In the genomic region with DNA sequence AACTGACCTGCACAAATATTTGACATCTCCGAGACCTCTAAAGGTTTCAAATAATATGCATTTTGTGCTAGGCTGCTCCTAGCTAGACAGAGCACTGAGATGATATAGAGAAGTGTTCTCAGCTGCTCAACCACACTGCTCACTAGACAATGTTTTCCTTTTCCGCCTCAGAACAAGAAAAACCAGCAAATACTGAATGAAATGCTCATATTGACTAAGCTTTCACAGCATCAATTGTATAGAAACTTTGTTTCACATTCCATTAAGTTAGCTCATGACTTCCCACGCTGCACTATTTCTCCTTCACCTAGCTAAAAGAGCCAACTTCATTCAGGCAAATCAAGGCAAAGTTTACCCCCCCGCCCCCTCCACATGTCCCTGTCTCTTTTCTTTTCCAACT, we compare ENCODE assay signal across 12 cellular contexts. TPM values are rescaled to one million over a fixed set of nuclear protein-coding genes. Genes with fewer than 3 reads are reported as not detected.
DNase-seq lines count a peak whose midpoint lies in the region; ATAC-seq, FAIRE-seq and TF ChIP-seq lines count a peak whose summit lies in the region.
"Had no signal": no experiment of that assay in that cellular context is flagged by ENCODE, and none has a peak within 500 bp of the region (broad histone marks: within the 10 kb centered on the region; RNA-seq: fewer than 3 reads in every experiment).

No MANE protein-coding gene starts in this region.

- H3K27me3 Mint-ChIP-seq in naive thymus-derived CD4-positive, alpha-beta T cell: peaks cover 5 to 20% (median 6%) of the 10 kb centered on the region in 5 donors

- FAIRE-seq in kidney (lab: Jason Lieb, UNC): no peak
- FAIRE-seq: small intestine had no signal

- H3K9ac ChIP-seq in HUES48 (ENCODE audit: low read depth, low read length) (0 out of 2 replicates have a peak overlapping the region, but pooled peaks have one; percentile 52), kidney (ENCODE audit: low read length in 2 of 2) (no peak overlapping the region)

- no peaks in the 10 kb centered on the region for H3K4me1 Mint-ChIP-seq in naive thymus-derived CD4-positive, alpha-beta T cell

- CTCF ChIA-PET in naive thymus-derived CD4-positive, alpha-beta T cell (lab: Charles Lee): no interaction called here

- H3K36me3 Mint-ChIP-seq in naive thymus-derived CD4-positive, alpha-beta T cell: peaks cover 0 to 6% (median 0%) of the 10 kb centered on the region in 5 donors

- H3K9me3 ChIP-seq in HUES48 (ENCODE audit: control insufficient read depth, insufficient read depth, low read length): no peaks in the 10 kb centered on the region
- no peaks in the 10 kb centered on the region for H3K9me3 ChIP-seq in kidney (ENCODE audit: control insufficient read depth in 1 of 2, low read length in 2 of 2)
- H3K9me3 ChIP-seq in adrenal gland (replicated peaks in 1 of 3): no peaks in the 10 kb centered on the region
- no peaks in the 10 kb centered on the region for H3K9me3 ChIP-seq in naive thymus-derived CD4-positive, alpha-beta T cell (ENCODE audit: control insufficient read depth in 2 of 3, low read length in 3 of 3)

- WGBS in adrenal gland, 4 donors: 22 to 33% (median 27%) methylated on average over 4 of the region's 4 CpGs

- H3K27ac ChIP-seq in HUES48 (ENCODE audit: low read depth, low read length) (no peak overlapping the region), kidney (ENCODE audit: low read depth in 2 of 2, low read length in 2 of 2) (no peak overlapping the region), skin epidermis (peak overlapping the region in 12 of 21 experiments; percentile 16 to 83 (median 66)), adrenal gland (no peak overlapping the region)
- no peak overlapping the region for H3K27ac ChIP-seq in naive thymus-derived CD4-positive, alpha-beta T cell (ENCODE audit: low read depth, low read length)

- no peaks in the 10 kb centered on the region for H3K36me3 ChIP-seq in HUES48 (ENCODE audit: control insufficient read depth, insufficient read depth, low read length)
- H3K36me3 ChIP-seq in kidney (ENCODE audit: control insufficient read depth in 1 of 2, insufficient read depth in 2 of 2, low read length in 2 of 2): no peaks in the 10 kb centered on the region
- H3K36me3 ChIP-seq in adrenal gland (replicated peaks in 1 of 2): no peaks in the 10 kb centered on the region
- H3K36me3 ChIP-seq in naive thymus-derived CD4-positive, alpha-beta T cell (ENCODE audit: control insufficient read depth in 2 of 3, insufficient read depth in 3 of 3, low read length in 3 of 3): no peaks in the 10 kb centered on the region

- peaks cover 6% of the 10 kb centered on the region; the same call in 1 of the 2 replicates for H3K4me1 ChIP-seq in HUES48 (ENCODE audit: control insufficient read depth, insufficient read depth, low read length)
- H3K4me1 ChIP-seq in kidney (ENCODE audit: control insufficient read depth in 1 of 2, insufficient read depth in 1 of 2, low read depth in 1 of 2, low read length in 2 of 2): peaks cover 0 to 5% of the 10 kb centered on the region in 2 donors
- H3K4me1 ChIP-seq in adrenal gland (replicated peaks in 1 of 2): no peaks in the 10 kb centered on the region
- H3K4me1 ChIP-seq in naive thymus-derived CD4-positive, alpha-beta T cell (ENCODE audit: control insufficient read depth in 2 of 2, insufficient read depth in 2 of 2, low read length in 2 of 2): no peaks in the 10 kb centered on the region

- no peak for TF ChIP-seq POLR2A in adrenal gland (IDR thresholded peaks at IDR 0.05)

- peak overlapping the region; percentile 92 for H3K4me3 ChIP-seq in HUES48 (ENCODE audit: low read depth, low read length)
- peak overlapping the region; percentile 50 to 71 for H3K4me3 ChIP-seq in kidney (ENCODE audit: low read length in 2 of 2)
- H3K4me3 ChIP-seq in skin epidermis: peak overlapping the region; percentile 9 to 41 (median 28)
- peak overlapping the region in 1 of 4 donors; percentile 26 for H3K4me3 ChIP-seq in adrenal gland
- H3K4me3 ChIP-seq in naive thymus-derived CD4-positive, alpha-beta T cell (ENCODE audit: low read length): no peak overlapping the region

- POLR2A ChIA-PET in naive thymus-derived CD4-positive, alpha-beta T cell (lab: Charles Lee): no interaction called here

- no peak overlapping the region for H3K27ac Mint-ChIP-seq in naive thymus-derived CD4-positive, alpha-beta T cell

- H3K27me3 ChIP-seq in HUES48 (ENCODE audit: control insufficient read depth, insufficient read depth, low read length) (peaks cover 14% of the 10 kb centered on the region), adrenal gland (no peaks in the 10 kb centered on the region)
- no peaks in the 10 kb centered on the region for H3K27me3 ChIP-seq in naive thymus-derived CD4-positive, alpha-beta T cell (ENCODE audit: control insufficient read depth in 2 of 2, insufficient read depth in 2 of 2, low read length in 2 of 2)

- peak; percentile 12 for DNase-seq in cerebellum (ENCODE audit: low spot score)
- DNase-seq in kidney: no peak
- DNase-seq in adrenal gland: no peak
- no peak for DNase-seq in AG08396 (ENCODE audit: low spot score)
- no peak for DNase-seq in naive thymus-derived CD4-positive, alpha-beta T cell
- DNase-seq: activated effector memory CD4-positive, alpha-beta T cell treated with Interleukin-2 at 50 U/mL for 16 hours; NCI-H2029 treated with DMSO at 0.1 percent for 48 hours; small intestine had no signal

- TF ChIP-seq CTCF in kidney (IDR thresholded peaks at IDR 0.05; ENCODE audit: borderline replicate concordance, extremely low read depth, insufficient read depth) (no peak), adrenal gland (IDR thresholded peaks at IDR 0.05) (no peak)

- intact Hi-C loops in kidney (cut with DNase I) (no loop called here), adrenal gland (cut with DNase I) (loop anchor here in 1 of 2 donors (10.0 kb wide), 1 partner anchor 365 kb away; no protein-coding TSS in a partner anchor)
- intact Hi-C loops in naive thymus-derived CD4-positive, alpha-beta T cell (cut with micrococcal nuclease): no loop called here

- peaks cover 0 to 8% (median 0%) of the 10 kb centered on the region in 11 donors for H3K9me3 Mint-ChIP-seq in naive thymus-derived CD4-positive, alpha-beta T cell

- ATAC-seq in HG03439 (IDR thresholded peaks at IDR 0.05; ENCODE audit: unreplicated experiment): no peak
- no peak for ATAC-seq in naive thymus-derived CD4-positive, alpha-beta T cell

- H3K4me3 Mint-ChIP-seq in naive thymus-derived CD4-positive, alpha-beta T cell: no peak overlapping the region

RNA-seq across cellular contexts. Expression of a gene that starts 0.7 kb away (rescaled TPM):
- total RNA-seq in cerebellum: 99.6 TPM
- total RNA-seq in kidney: 8.9 TPM
- polyA plus RNA-seq in kidney (ENCODE audit: insufficient read depth, low read depth, low replicate concordance): 1.4 TPM
- total RNA-seq in adrenal gland: 1 to 10 TPM in 2 of 8 donors, under 1 TPM in 6; 0.09 to 1.3 (median 0.44) TPM
- under 1 TPM; 0.40 to 0.82 (median 0.81) TPM for polyA plus RNA-seq in adrenal gland
- total RNA-seq in naive thymus-derived CD4-positive, alpha-beta T cell: 1 to 10 TPM in 1 of 5 experiments, under 1 TPM in 1, not detected in 3; 0.03 to 1.1 TPM
- polyA plus RNA-seq in naive thymus-derived CD4-positive, alpha-beta T cell: not detected
- total RNA-seq: T-helper 2 cell treated with Interferon-gamma antibody and Interleukin-4, amounts not matched to agents 100 ng/mL and 5 ng/mL, for 36 hours had no signal

Comparison
In these comparisons a context has a peak if more than half of its experiments do, and no peak if none do; other contexts are left out.
1. H3K27ac ChIP-seq: peak in skin epidermis (12 of 21); none in HUES48 (single experiment), kidney (0 of 2), adrenal gland (0 of 5) and naive thymus-derived CD4-positive, alpha-beta T cell (single experiment).
2. RNA of a gene that starts 0.7 kb away (total RNA-seq): 99.6 TPM in cerebellum (single experiment); 8.9 TPM in kidney (single experiment), 0.09 to 1.3 TPM in adrenal gland and 0.03 to 1.1 TPM in naive thymus-derived CD4-positive, alpha-beta T cell; every median in the first group is over 10 times any median in the second.